In the genomic region with DNA sequence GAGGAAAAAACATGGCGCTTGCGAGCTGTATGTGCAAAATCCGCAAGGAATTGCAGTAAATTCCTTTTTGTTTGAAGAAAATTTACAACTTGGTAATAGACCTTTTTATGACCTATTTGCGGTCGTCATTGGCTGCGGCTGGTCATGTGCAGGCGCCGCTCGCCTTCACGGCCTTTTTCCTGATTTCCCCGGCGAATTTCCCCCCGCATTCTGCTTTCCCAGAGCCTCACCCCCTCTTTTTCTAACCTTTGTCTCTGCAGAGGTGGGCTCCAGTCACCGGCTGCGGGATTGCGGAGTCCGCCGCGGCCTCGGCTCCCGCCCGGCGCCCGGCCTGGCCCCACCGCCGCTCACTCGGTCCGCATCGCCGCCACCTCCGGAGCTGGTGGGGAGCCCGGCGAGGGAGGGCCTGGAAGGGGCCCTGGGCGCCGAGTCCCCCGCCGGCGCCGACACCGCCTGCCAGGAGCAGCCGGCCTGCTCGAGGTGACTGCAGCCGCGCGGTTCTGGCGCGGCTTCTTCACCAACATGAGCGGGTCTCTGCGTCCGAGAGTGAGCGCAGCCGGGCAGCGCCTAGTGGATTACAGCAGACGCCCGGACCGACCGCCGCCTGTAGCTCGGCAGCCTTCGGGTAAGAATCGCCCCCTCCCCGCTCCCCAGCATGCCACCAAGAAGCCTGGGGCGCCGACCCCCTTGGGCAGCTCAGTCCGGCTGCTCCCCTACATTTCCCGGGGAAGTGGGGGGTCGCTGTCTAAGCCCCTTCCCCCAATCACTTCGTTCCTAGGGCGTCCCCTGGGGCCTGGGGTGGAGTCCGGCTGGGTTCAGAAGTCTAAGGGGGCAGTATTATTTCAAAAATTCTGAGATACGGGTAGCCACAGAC, we compare ENCODE assay signal across 6 cellular contexts. TPM values are rescaled to one million over a fixed set of nuclear protein-coding genes. Genes with fewer than 3 reads are reported as not detected.
DNase-seq lines count a peak whose midpoint lies in the region; ATAC-seq, FAIRE-seq and TF ChIP-seq lines count a peak whose summit lies in the region.

No MANE protein-coding gene starts in this region.

- peak overlapping the region; percentile 44 for H3K4me3 Mint-ChIP-seq in activated B cell treated with CpG ODN at 0.5 μM for 24 hours
- H3K4me3 Mint-ChIP-seq in nephron progenitor cell, result peak overlapping the region; percentile 100

- H3K36me3 ChIP-seq in GM23248 (ENCODE audit: low read depth), result no peaks in the 10 kb centered on the region

- intact Hi-C loops in activated B cell treated with CpG ODN at 0.5 μM for 24 hours (cut with micrococcal nuclease), result loop anchor here (10.0 kb wide), 1 partner anchor 1802 kb away; a partner anchor contains a TSS

- FAIRE-seq in frontal cortex (lab: Jason Lieb, UNC), result no peak

- H3K4me1 ChIP-seq in GM23248 (ENCODE audit: insufficient read depth), result peaks cover 46% of the 10 kb centered on the region

- H4K20me1 ChIP-seq in GM23248 (ENCODE audit: insufficient read depth), result no peaks in the 10 kb centered on the region

- peak overlapping the region; percentile 96 for H3K27ac ChIP-seq in GM23248

- H3K4me1 Mint-ChIP-seq in activated B cell treated with CpG ODN at 0.5 μM for 24 hours, result peaks cover 31% of the 10 kb centered on the region
- H3K4me1 Mint-ChIP-seq in nephron progenitor cell, result peaks cover 43% of the 10 kb centered on the region

- 1 to 2% methylated on average over 55 to 64 of the region's 71 CpGs for WGBS in GM23248 (ENCODE audit: low coverage in 1 of 2, low lambda C conversion rate in 2 of 2, missing lambda C conversion rate in 2 of 2), 2 experiments

- H3K9me3 Mint-ChIP-seq in activated B cell treated with CpG ODN at 0.5 μM for 24 hours (peaks cover 7% of the 10 kb centered on the region), nephron progenitor cell (no peaks in the 10 kb centered on the region)

- peak; percentile 84 for DNase-seq in GM23248
- no peak for DNase-seq in activated B cell treated with CpG ODN at 0.5 μM for 24 hours
- DNase-seq in nephron progenitor cell, result peak; percentile 71
- no peak for DNase-seq in frontal cortex (ENCODE audit: low spot score in 2 of 2)

- no peak overlapping the region for H3K27ac Mint-ChIP-seq in activated B cell treated with CpG ODN at 0.5 μM for 24 hours
- H3K27ac Mint-ChIP-seq in nephron progenitor cell, result peak overlapping the region; percentile 100

- H3F3A ChIP-seq in GM23248 (ENCODE audit: insufficient read depth), result peaks cover 58% of the 10 kb centered on the region

- no peaks in the 10 kb centered on the region for H3K9me2 ChIP-seq in GM23248 (ENCODE audit: insufficient read depth)

- CTCF ChIA-PET in activated B cell treated with CpG ODN at 0.5 μM for 24 hours (lab: Charles Lee), result interaction anchor here (0.6 kb wide), 1 partner anchor 9 kb away, joined by 3 read pairs; no protein-coding TSS in a partner anchor

- peaks cover 79% of the 10 kb centered on the region for H3K27me3 Mint-ChIP-seq in activated B cell treated with CpG ODN at 0.5 μM for 24 hours
- peaks cover 17% of the 10 kb centered on the region for H3K27me3 Mint-ChIP-seq in nephron progenitor cell (ENCODE audit: low read depth, poor library complexity)

- no peaks in the 10 kb centered on the region for H3K36me3 Mint-ChIP-seq in activated B cell treated with CpG ODN at 0.5 μM for 24 hours (ENCODE audit: low read depth)
- H3K36me3 Mint-ChIP-seq in nephron progenitor cell (ENCODE audit: low read depth), result peaks cover 47% of the 10 kb centered on the region

- H3K9ac ChIP-seq in GM23248, result peak overlapping the region; percentile 97

- H2AFZ ChIP-seq in GM23248, result peak overlapping the region; percentile 64

- in situ Hi-C loops in GM23248 (cut with MboI), result no loop called here

- no peaks in the 10 kb centered on the region for H3K27me3 ChIP-seq in GM23248 (replicated peaks; ENCODE audit: insufficient read depth)

- TF ChIP-seq CTCF in activated B cell treated with CpG ODN at 0.5 μM for 24 hours (IDR thresholded peaks at IDR 0.05) (no peak), nephron progenitor cell (IDR thresholded peaks at IDR 0.05) (no peak)

- peak overlapping the region; percentile 85 for H3K4me3 ChIP-seq in GM23248

- ATAC-seq in activated B cell treated with CpG ODN at 0.5 μM for 24 hours (ENCODE audit: low read depth), result no peak
- no peak for ATAC-seq in GM18867 (IDR thresholded peaks at IDR 0.05; ENCODE audit: unreplicated experiment)
- no peak for ATAC-seq in HG02610 (IDR thresholded peaks at IDR 0.05; ENCODE audit: unreplicated experiment)

- H3K4me2 ChIP-seq in GM23248 (ENCODE audit: unreplicated experiment), result peak overlapping the region; percentile 93

- POLR2A ChIA-PET in activated B cell treated with CpG ODN at 0.5 μM for 24 hours (lab: Charles Lee), result no interaction called here

- no peaks in the 10 kb centered on the region for H3K9me3 ChIP-seq in GM23248 (ENCODE audit: low read depth)

- H3K79me2 ChIP-seq in GM23248 (ENCODE audit: insufficient read depth), result peaks cover 98% of the 10 kb centered on the region

RNA-seq across cellular contexts. Expression of a gene that starts 7.1 kb away (rescaled TPM):
- total RNA-seq in GM23248 (2014; rRNA removed; shearing (Covaris generic)), result 23.4 and 27.8 TPM in 2 replicates
- 18.0 and 19.7 TPM in 2 replicates for polyA plus RNA-seq in GM23248 (2016; fragmentation: Nextera tagmentation; extraction: Ambion mirVana)
- total RNA-seq in activated B cell treated with CpG ODN at 0.5 μM for 24 hours, result not detected in 2 replicates
- not detected for total RNA-seq in frontal cortex

RNA-seq across cellular contexts. Expression of a gene that starts 14.1 kb away (rescaled TPM):
- 4.2 and 7.0 TPM in 2 replicates for total RNA-seq in GM23248 (2014; rRNA removed; shearing (Covaris generic))
- polyA plus RNA-seq in GM23248 (2016; fragmentation: Nextera tagmentation; extraction: Ambion mirVana), result 5.7 and 7.2 TPM in 2 replicates
- total RNA-seq in activated B cell treated with CpG ODN at 0.5 μM for 24 hours (not detected in 2 replicates), frontal cortex (not detected)

RNA-seq across cellular contexts. Expression of a gene that starts 14.7 kb away (rescaled TPM):
- total RNA-seq in GM23248 (2014; rRNA removed; shearing (Covaris generic)), result 2.5 and 7.8 TPM in 2 replicates
- polyA plus RNA-seq in GM23248 (2016; fragmentation: Nextera tagmentation; extraction: Ambion mirVana), result 0.54 and 1.4 TPM in 2 replicates
- total RNA-seq in activated B cell treated with CpG ODN at 0.5 μM for 24 hours, result not detected in 2 replicates
- not detected for total RNA-seq in frontal cortex

RNA-seq across cellular contexts. Expression of a gene that starts 20.0 kb away (rescaled TPM):
- 17.2 and 23.5 TPM in 2 replicates for total RNA-seq in GM23248 (2014; rRNA removed; shearing (Covaris generic))
- polyA plus RNA-seq in GM23248 (2016; fragmentation: Nextera tagmentation; extraction: Ambion mirVana), result 10.9 and 16.0 TPM in 2 replicates
- total RNA-seq in activated B cell treated with CpG ODN at 0.5 μM for 24 hours, result not detected in 2 replicates
- not detected for total RNA-seq in frontal cortex

RNA-seq across cellular contexts. Expression of a gene that starts 20.5 kb away (rescaled TPM):
- 3.2 and 5.2 TPM in 2 replicates for total RNA-seq in GM23248 (2014; rRNA removed; shearing (Covaris generic))
- 1.9 and 2.3 TPM in 2 replicates for polyA plus RNA-seq in GM23248 (2016; fragmentation: Nextera tagmentation; extraction: Ambion mirVana)
- total RNA-seq in activated B cell treated with CpG ODN at 0.5 μM for 24 hours (not detected in 2 replicates), frontal cortex (not detected)

Comparison
In these comparisons a context has a peak if more than half of its experiments do, and no peak if none do; other contexts are left out.
1. DNase-seq: peak in GM23248 (single experiment) and nephron progenitor cell (single experiment); none in activated B cell treated with CpG ODN at 0.5 μM for 24 hours (single experiment) and frontal cortex (0 of 2).
2. RNA of a gene that starts 7.1 kb away (total RNA-seq): 23.4 to 27.8 TPM in GM23248; not detected in activated B cell treated with CpG ODN at 0.5 μM for 24 hours and not detected in frontal cortex (single experiment); every median in the first group is over 10 times any median in the second.